11 cellular contexts compared by ENCODE assay signal in the genomic region with DNA sequence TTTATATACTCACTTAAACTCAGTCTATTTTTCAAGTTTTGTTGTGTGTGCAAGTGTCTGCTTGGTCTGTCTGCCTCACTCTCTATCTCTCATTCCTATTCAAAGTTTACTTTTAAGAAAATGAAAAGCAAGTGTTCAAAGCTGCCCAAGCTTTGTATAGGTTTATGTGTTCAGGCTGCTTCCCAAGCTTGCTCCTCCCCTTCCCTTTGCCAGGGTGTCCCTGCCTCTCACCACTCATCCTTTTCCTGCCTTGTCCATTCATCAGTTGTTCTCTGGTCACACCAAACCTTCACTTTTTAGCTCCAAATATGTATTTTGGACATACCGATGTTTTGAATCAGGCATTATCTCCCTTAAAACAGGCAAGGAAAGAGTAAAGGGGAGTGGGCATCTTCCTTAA. TPM values are rescaled to one million over a fixed set of nuclear protein-coding genes. Genes with fewer than 3 reads are reported as not detected.
DNase-seq lines count a peak whose midpoint lies in the region; ATAC-seq and TF ChIP-seq lines count a peak whose summit lies in the region.
"Had no signal": no experiment of that assay in that cellular context is flagged by ENCODE, and none has a peak within 500 bp of the region (broad histone marks: within the 10 kb centered on the region; RNA-seq: fewer than 3 reads in every experiment).

No MANE protein-coding gene starts in this region.

- no peak for TF ChIP-seq EP300 in esophagus muscularis mucosa (IDR thresholded peaks at IDR 0.05)

- H3K4me3 ChIP-seq in Loucy (ENCODE audit: low read length, poor library complexity, severe bottlenecking): no peak overlapping the region
- H3K4me3 ChIP-seq in esophagus muscularis mucosa: no peak overlapping the region
- H3K4me3 ChIP-seq in osteoblast (ENCODE audit: insufficient read depth, low read length): no peak overlapping the region
- H3K4me3 ChIP-seq: BLaER1, tibial nerve had no signal

- no peaks in the 10 kb centered on the region for H3F3A ChIP-seq in Loucy (ENCODE audit: low read depth)

- DNase-seq in Daoy (ENCODE audit: low read depth) (peak; percentile 57), esophagus muscularis mucosa (ENCODE audit: extremely low spot score) (no peak), osteoblast (ENCODE audit: insufficient read length, low spot score, missing footprints) (peak; percentile 51)
- DNase-seq: NCI-H446 had no signal

- no peak for ATAC-seq in HG02885 (IDR thresholded peaks at IDR 0.05; ENCODE audit: poor library complexity, unreplicated experiment)
- ATAC-seq in GM18861 (IDR thresholded peaks at IDR 0.05; ENCODE audit: unreplicated experiment): no peak
- ATAC-seq in HG03196 (IDR thresholded peaks at IDR 0.05; ENCODE audit: unreplicated experiment): no peak
- no peak for ATAC-seq in HG03139 (IDR thresholded peaks at IDR 0.05; ENCODE audit: unreplicated experiment)

- TF ChIP-seq POLR2A in esophagus muscularis mucosa (IDR thresholded peaks at IDR 0.05; ENCODE audit: low read depth): no peak

- H2AFZ ChIP-seq in Loucy (ENCODE audit: low read length): no peak overlapping the region
- H2AFZ ChIP-seq in osteoblast (ENCODE audit: low read length): no peak overlapping the region

- no peaks in the 10 kb centered on the region for H3K9me2 ChIP-seq in Loucy (replicated peaks; ENCODE audit: low read depth, low read length)

- no peak for TF ChIP-seq CTCF in Loucy (conservative IDR thresholded peaks at IDR 0.05; ENCODE audit: low read length)
- TF ChIP-seq CTCF in esophagus muscularis mucosa (IDR thresholded peaks at IDR 0.05): no peak
- TF ChIP-seq CTCF in osteoblast (IDR thresholded peaks at IDR 0.05; ENCODE audit: extremely low read depth, low read depth, low read length): no peak

- no peaks in the 10 kb centered on the region for H3K36me3 ChIP-seq in Loucy (ENCODE audit: insufficient read depth, low read length)
- H3K36me3 ChIP-seq in esophagus muscularis mucosa: no peaks in the 10 kb centered on the region
- H3K36me3 ChIP-seq in osteoblast (ENCODE audit: insufficient read depth, low read length): no peaks in the 10 kb centered on the region
- H3K36me3 ChIP-seq: BLaER1, tibial nerve had no signal

- H3K9me3 ChIP-seq in Loucy (ENCODE audit: insufficient read depth, low read depth, low read length) (no peaks in the 10 kb centered on the region), esophagus muscularis mucosa (no peaks in the 10 kb centered on the region), osteoblast (ENCODE audit: low read depth, low read length) (no peaks in the 10 kb centered on the region)
- H3K9me3 ChIP-seq: BLaER1, tibial nerve had no signal

- H3K9ac ChIP-seq in Loucy (ENCODE audit: low read depth, low read length, poor library complexity, severe bottlenecking): no peak overlapping the region
- H3K9ac ChIP-seq: BLaER1 had no signal

- H3K27me3 ChIP-seq in Loucy (ENCODE audit: insufficient read depth, low read length, poor library complexity, severe bottlenecking): no peaks in the 10 kb centered on the region
- no peaks in the 10 kb centered on the region for H3K27me3 ChIP-seq in esophagus muscularis mucosa
- no peaks in the 10 kb centered on the region for H3K27me3 ChIP-seq in osteoblast (ENCODE audit: insufficient read depth, low read length)
- H3K27me3 ChIP-seq: BLaER1, tibial nerve had no signal

- H3K27ac ChIP-seq in esophagus muscularis mucosa (replicated peaks in 1 of 4): peak overlapping the region; percentile 17 to 64 (median 44)
- peak overlapping the region; percentile 73 for H3K27ac ChIP-seq in osteoblast (ENCODE audit: low read depth, low read length)
- H3K27ac ChIP-seq: BLaER1 had no signal

- peaks cover 28% of the 10 kb centered on the region for H3K4me1 ChIP-seq in Loucy (ENCODE audit: insufficient read depth, low read length, poor library complexity, severe bottlenecking)
- peaks cover 46 to 87% (median 72%) of the 10 kb centered on the region in 4 donors for H3K4me1 ChIP-seq in esophagus muscularis mucosa
- H3K4me1 ChIP-seq in osteoblast (ENCODE audit: insufficient read depth, low read length): peaks cover 26% of the 10 kb centered on the region

- H3K79me2 ChIP-seq in Loucy (ENCODE audit: insufficient read depth, low read length) (no peaks in the 10 kb centered on the region), osteoblast (ENCODE audit: insufficient read depth, low read length) (peaks cover 64% of the 10 kb centered on the region)

- intact Hi-C loops in esophagus muscularis mucosa (cut with DNase I): no loop called here

- peak overlapping the region; percentile 1 for H3K4me2 ChIP-seq in Loucy (ENCODE audit: low read depth, low read length, poor library complexity, severe bottlenecking)
- H3K4me2 ChIP-seq in osteoblast (ENCODE audit: insufficient read depth, low read length): peak overlapping the region; percentile 60
- H3K4me2 ChIP-seq: BLaER1 had no signal

- WGBS in esophagus muscularis mucosa: 83% methylated on average over 1 of the region's 1 CpG

- H4K20me1 ChIP-seq in Loucy (ENCODE audit: insufficient read depth, low read length, poor library complexity, severe bottlenecking) (no peaks in the 10 kb centered on the region), osteoblast (ENCODE audit: insufficient read depth, low read length) (peaks cover 9% of the 10 kb centered on the region)
- H4K20me1 ChIP-seq: BLaER1 had no signal

RNA-seq across cellular contexts. Expression of a gene that starts 41.3 kb away (rescaled TPM):
- 48.4 and 65.1 TPM in 2 replicates for total RNA-seq in Daoy (2014; rRNA removed; shearing (Covaris generic))
- total RNA-seq in esophagus muscularis mucosa (100 to 1,000 TPM in 1 of 4 donors, 10 to 100 TPM in 3; 64.6 to 102 (median 82.4) TPM), osteoblast (64.8 and 68.8 TPM in 2 replicates)

RNA-seq across cellular contexts. Expression of a gene that starts 47.2 kb away (rescaled TPM):
- total RNA-seq in Daoy (2014; rRNA removed; shearing (Covaris generic)): 57.2 and 65.3 TPM in 2 replicates
- total RNA-seq in esophagus muscularis mucosa (1 to 10 TPM; 3.6 to 7.3 (median 5.0) TPM), osteoblast (18.3 and 21.7 TPM in 2 replicates)
